ENCODE assay signal across 26 cellular contexts in the genomic region with DNA sequence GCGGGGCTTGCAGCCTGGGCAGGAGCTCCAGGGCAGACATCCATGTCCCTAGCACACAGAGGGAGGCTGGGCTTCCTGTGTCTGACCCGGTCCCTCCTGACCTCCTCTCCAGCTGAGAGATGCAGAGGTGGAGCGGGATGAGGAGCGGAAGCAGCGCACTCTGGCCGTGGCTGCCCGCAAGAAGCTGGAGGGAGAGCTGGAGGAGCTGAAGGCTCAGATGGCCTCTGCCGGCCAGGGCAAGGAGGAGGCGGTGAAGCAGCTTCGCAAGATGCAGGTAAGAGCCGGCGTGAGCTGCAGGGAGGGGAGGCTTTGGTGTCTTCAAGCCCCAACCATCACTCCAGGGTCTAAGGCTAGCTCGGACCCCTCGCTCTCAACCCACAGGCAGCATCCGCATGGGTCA. TPM values are rescaled to one million over a fixed set of nuclear protein-coding genes. Genes with fewer than 3 reads are reported as not detected.
"Had no signal": no experiment of that assay in that cellular context is flagged by ENCODE, and none has a peak within 500 bp of the region (broad histone marks: within the 10 kb centered on the region; RNA-seq: fewer than 3 reads in every experiment).

No MANE protein-coding gene starts in this region.

- H3K4me1 Mint-ChIP-seq: endodermal cell, immature natural killer cell, mesothelial cell of epicardium had no signal

- H3K9me3 ChIP-seq: colonic mucosa, lower lobe of right lung, mucosa of descending colon had no signal

- H3K4me3 Mint-ChIP-seq: dendritic cell treated with granulocyte-macrophage colony-stimulating factor and Interleukin-4, amounts not matched to agents 40 ng/mL and 50 ng/mL, for 4 days; effector memory CD8-positive, alpha-beta T cell; endodermal cell; immature natural killer cell; mesothelial cell of epicardium had no signal

- DNase-seq: colonic mucosa; cortex of kidney; effector CD8-positive, alpha-beta T cell; effector memory CD8-positive, alpha-beta T cell; endodermal cell; foreskin keratinocyte; heart left ventricle; hypothalamus; immature natural killer cell; islet precursor cell; kidney; kidney glomerular epithelial cell; left colon; left lung; left ventricle myocardium superior; lower lobe of right lung; mesenchymal stem cell; mucosa of descending colon had no signal

- H3K36me3 Mint-ChIP-seq: immature natural killer cell had no signal

- H3K4me1 ChIP-seq: colonic mucosa, esophagus muscularis mucosa, foreskin keratinocyte, gastroesophageal sphincter, heart left ventricle, left lung, lower lobe of right lung had no signal

- H3K27ac Mint-ChIP-seq: dendritic cell treated with granulocyte-macrophage colony-stimulating factor and Interleukin-4, amounts not matched to agents 40 ng/mL and 50 ng/mL, for 4 days; effector memory CD8-positive, alpha-beta T cell; endodermal cell; immature natural killer cell; mesothelial cell of epicardium had no signal

- H3K4me3 ChIP-seq: colonic mucosa, esophagus muscularis mucosa, gastroesophageal sphincter, heart left ventricle, hepatocyte, left lung, lower lobe of right lung, mucosa of descending colon had no signal

- ATAC-seq: effector memory CD8-positive, alpha-beta T cell; foreskin keratinocyte; gastroesophageal sphincter; left colon; left lung; left ventricle myocardium superior; lower lobe of right lung; mucosa of descending colon had no signal

- H3K27ac ChIP-seq: colonic mucosa, epithelial cell of prostate, esophagus muscularis mucosa, foreskin keratinocyte, gastroesophageal sphincter, heart left ventricle, hepatocyte, left lung, lower lobe of right lung had no signal

- H3K27me3 ChIP-seq: colonic mucosa, foreskin keratinocyte, heart left ventricle, hepatocyte had no signal

RNA-seq across cellular contexts. Expression of a gene that starts 38.4 kb away (rescaled TPM):
- total RNA-seq: fibroblast of villous mesenchyme, foreskin keratinocyte, myocyte had no signal
